15 cellular contexts compared by ENCODE assay signal in genomic region chr3:45667569-45667967, GRCh38. TPM values are rescaled to one million over a fixed set of nuclear protein-coding genes. Genes with fewer than 3 reads are reported as not detected.
A peak's percentile ranks its signal among the peaks of the same experiment; 100 is the strongest.
DNase-seq lines count a peak whose midpoint lies in the region; ATAC-seq and TF ChIP-seq lines count a peak whose summit lies in the region.
"Had no signal": no experiment of that assay in that cellular context is flagged by ENCODE, and none has a peak within 500 bp of the region (broad histone marks: within the 10 kb centered on the region; RNA-seq: fewer than 3 reads in every experiment).

No MANE protein-coding gene starts in this region.

- intact Hi-C loops in esophagus muscularis mucosa (cut with DNase I): loop anchor here (5.0 kb wide), 1 partner anchor 630 kb away; no protein-coding TSS in a partner anchor
- intact Hi-C loops in left colon (cut with DNase I, micrococcal nuclease): no loop called here

- peaks cover 0 to 40% (median 18%) of the 10 kb centered on the region in 4 donors for H3K36me3 ChIP-seq in esophagus muscularis mucosa
- H3K36me3 ChIP-seq: neural progenitor cell had no signal

- 86% methylated on average over 1 of the region's 1 CpG for WGBS in esophagus muscularis mucosa

- no peaks in the 10 kb centered on the region for H3K9me3 Mint-ChIP-seq in activated CD8-positive, alpha-beta memory T cell treated with anti-CD3 and anti-CD28 coated beads, Interleukin-2, amount 10 ng/mL, durations not matched to agents 7 days and 5 days (ENCODE audit: low read depth)
- H3K9me3 Mint-ChIP-seq in activated CD4-positive, alpha-beta memory T cell treated with anti-CD3 and anti-CD28 coated beads, Interleukin-2, amount 10 ng/mL, durations not matched to agents 7 days and 5 days: no peaks in the 10 kb centered on the region
- no peaks in the 10 kb centered on the region for H3K9me3 Mint-ChIP-seq in stimulated activated naive B cell treated with anti-CD40 and anti-IgM and Interleukin-4, amounts not matched to agents 10 μg/mL and 1 μg/mL and 100 μg/mL, for 72 hours
- H3K9me3 Mint-ChIP-seq: endodermal cell, neural progenitor cell had no signal

- ATAC-seq in activated CD8-positive, alpha-beta memory T cell treated with anti-CD3 and anti-CD28 coated beads, Interleukin-2, amount 10 ng/mL, durations not matched to agents 7 days and 5 days: no peak
- no peak for ATAC-seq in stimulated activated naive B cell treated with anti-CD40 and anti-IgM and Interleukin-4, amounts not matched to agents 10 μg/mL and 1 μg/mL and 100 μg/mL, for 72 hours (replicated peaks)
- ATAC-seq in left colon (no peak), GM18907 (IDR thresholded peaks at IDR 0.05; ENCODE audit: unreplicated experiment) (no peak)

- peak overlapping the region; percentile 46 to 74 (median 60) for H3K27ac ChIP-seq in esophagus muscularis mucosa (replicated peaks in 1 of 4)
- H3K27ac ChIP-seq: neural progenitor cell, testis had no signal

- peaks cover 40% of the 10 kb centered on the region for H3K36me3 Mint-ChIP-seq in activated CD8-positive, alpha-beta memory T cell treated with anti-CD3 and anti-CD28 coated beads, Interleukin-2, amount 10 ng/mL, durations not matched to agents 7 days and 5 days
- H3K36me3 Mint-ChIP-seq in activated CD4-positive, alpha-beta memory T cell treated with anti-CD3 and anti-CD28 coated beads, Interleukin-2, amount 10 ng/mL, durations not matched to agents 7 days and 5 days (ENCODE audit: low read depth): peaks cover 53% of the 10 kb centered on the region
- peaks cover 28 to 53% of the 10 kb centered on the region in 2 donors for H3K36me3 Mint-ChIP-seq in stimulated activated naive B cell treated with anti-CD40 and anti-IgM and Interleukin-4, amounts not matched to agents 10 μg/mL and 1 μg/mL and 100 μg/mL, for 72 hours

- no peaks in the 10 kb centered on the region for H3K27me3 Mint-ChIP-seq in activated CD8-positive, alpha-beta memory T cell treated with anti-CD3 and anti-CD28 coated beads, Interleukin-2, amount 10 ng/mL, durations not matched to agents 7 days and 5 days
- H3K27me3 Mint-ChIP-seq in activated CD4-positive, alpha-beta memory T cell treated with anti-CD3 and anti-CD28 coated beads, Interleukin-2, amount 10 ng/mL, durations not matched to agents 7 days and 5 days: no peaks in the 10 kb centered on the region
- no peaks in the 10 kb centered on the region for H3K27me3 Mint-ChIP-seq in stimulated activated naive B cell treated with anti-CD40 and anti-IgM and Interleukin-4, amounts not matched to agents 10 μg/mL and 1 μg/mL and 100 μg/mL, for 72 hours

- DNase-seq in activated CD8-positive, alpha-beta memory T cell treated with anti-CD3 and anti-CD28 coated beads, Interleukin-2, amount 10 ng/mL, durations not matched to agents 7 days and 5 days: no peak
- DNase-seq in activated CD8-positive, alpha-beta memory T cell treated with anti-CD3 and anti-CD28 coated beads, Interleukin-2, amount 50 U/mL, for 48 hours: no peak
- DNase-seq in activated CD4-positive, alpha-beta memory T cell treated with anti-CD3 and anti-CD28 coated beads, Interleukin-2, amount 10 ng/mL, durations not matched to agents 7 days and 5 days: no peak
- no peak for DNase-seq in esophagus muscularis mucosa (ENCODE audit: extremely low spot score)
- DNase-seq in stimulated activated naive B cell treated with anti-CD40 and anti-IgM and Interleukin-4, amounts not matched to agents 10 μg/mL and 1 μg/mL and 100 μg/mL, for 72 hours: no peak
- DNase-seq in NCI-H146 treated with DMSO at 0.1 percent for 48 hours (lab: John Stamatoyannopoulos, UW; ENCODE audit: unreplicated experiment): no peak
- DNase-seq in left colon: no peak
- DNase-seq: activated CD8-positive, alpha-beta memory T cell treated with anti-CD3 and anti-CD28 coated beads, Interleukin-2, amount 50 U/mL, for 4 hours; endodermal cell; NCI-H1694 treated with DMSO at 0.1 percent for 48 hours; NCI-H526 treated with DMSO at 0.1 percent for 48 hours; small intestine had no signal

- no peak for TF ChIP-seq CTCF in esophagus muscularis mucosa (IDR thresholded peaks at IDR 0.05)

- peak overlapping the region; percentile 68 for H3K27ac Mint-ChIP-seq in activated CD8-positive, alpha-beta memory T cell treated with anti-CD3 and anti-CD28 coated beads, Interleukin-2, amount 10 ng/mL, durations not matched to agents 7 days and 5 days
- H3K27ac Mint-ChIP-seq in activated CD4-positive, alpha-beta memory T cell treated with anti-CD3 and anti-CD28 coated beads, Interleukin-2, amount 10 ng/mL, durations not matched to agents 7 days and 5 days: peak overlapping the region; percentile 68
- H3K27ac Mint-ChIP-seq in stimulated activated naive B cell treated with anti-CD40 and anti-IgM and Interleukin-4, amounts not matched to agents 10 μg/mL and 1 μg/mL and 100 μg/mL, for 72 hours: peak overlapping the region; percentile 7
- H3K27ac Mint-ChIP-seq: endodermal cell, neural progenitor cell had no signal

- no peaks in the 10 kb centered on the region for H3K27me3 ChIP-seq in esophagus muscularis mucosa
- H3K27me3 ChIP-seq: neural progenitor cell, testis had no signal

- TF ChIP-seq EP300 in esophagus muscularis mucosa (IDR thresholded peaks at IDR 0.05): no peak

- H3K4me3 ChIP-seq in esophagus muscularis mucosa: no peak overlapping the region
- H3K4me3 ChIP-seq: neural progenitor cell, testis had no signal

- peaks cover 46 to 75% (median 71%) of the 10 kb centered on the region in 4 donors for H3K4me1 ChIP-seq in esophagus muscularis mucosa
- H3K4me1 ChIP-seq: neural progenitor cell had no signal

- no peak overlapping the region for H3K4me3 Mint-ChIP-seq in activated CD8-positive, alpha-beta memory T cell treated with anti-CD3 and anti-CD28 coated beads, Interleukin-2, amount 10 ng/mL, durations not matched to agents 7 days and 5 days
- no peak overlapping the region for H3K4me3 Mint-ChIP-seq in activated CD4-positive, alpha-beta memory T cell treated with anti-CD3 and anti-CD28 coated beads, Interleukin-2, amount 10 ng/mL, durations not matched to agents 7 days and 5 days
- H3K4me3 Mint-ChIP-seq in stimulated activated naive B cell treated with anti-CD40 and anti-IgM and Interleukin-4, amounts not matched to agents 10 μg/mL and 1 μg/mL and 100 μg/mL, for 72 hours: no peak overlapping the region
- H3K4me3 Mint-ChIP-seq: endodermal cell, neural progenitor cell had no signal

- no peaks in the 10 kb centered on the region for H3K9me3 ChIP-seq in esophagus muscularis mucosa
- H3K9me3 ChIP-seq: testis had no signal

- peaks cover 58% of the 10 kb centered on the region for H3K4me1 Mint-ChIP-seq in activated CD8-positive, alpha-beta memory T cell treated with anti-CD3 and anti-CD28 coated beads, Interleukin-2, amount 10 ng/mL, durations not matched to agents 7 days and 5 days
- H3K4me1 Mint-ChIP-seq in activated CD4-positive, alpha-beta memory T cell treated with anti-CD3 and anti-CD28 coated beads, Interleukin-2, amount 10 ng/mL, durations not matched to agents 7 days and 5 days: peaks cover 56% of the 10 kb centered on the region
- peaks cover 23 to 48% of the 10 kb centered on the region in 2 donors for H3K4me1 Mint-ChIP-seq in stimulated activated naive B cell treated with anti-CD40 and anti-IgM and Interleukin-4, amounts not matched to agents 10 μg/mL and 1 μg/mL and 100 μg/mL, for 72 hours

- no peak for TF ChIP-seq POLR2A in esophagus muscularis mucosa (IDR thresholded peaks at IDR 0.05; ENCODE audit: low read depth)

- CTCF ChIA-PET in activated CD8-positive, alpha-beta memory T cell treated with anti-CD3 and anti-CD28 coated beads, Interleukin-2, amount 10 ng/mL, durations not matched to agents 7 days and 5 days (lab: Charles Lee): interaction anchor here (1.3 to 5.0 kb wide), 8 partner anchors 9 to 631 kb away, joined by 3 to 29 read pairs (median 5); partner anchors contain the start of genes LIMD1 and SACM1L
- CTCF ChIA-PET in activated CD4-positive, alpha-beta memory T cell treated with anti-CD3 and anti-CD28 coated beads, Interleukin-2, amount 10 ng/mL, durations not matched to agents 7 days and 5 days (lab: Charles Lee): interaction anchor here (0.9 to 4.5 kb wide), 7 partner anchors 8 to 629 kb away, joined by 3 to 23 read pairs (median 3); partner anchors contain the start of gene SACM1L

- POLR2A ChIA-PET in activated CD4-positive, alpha-beta memory T cell treated with anti-CD3 and anti-CD28 coated beads, Interleukin-2, amount 10 ng/mL, durations not matched to agents 7 days and 5 days (lab: Charles Lee): interaction anchor here (1.3 to 3.3 kb wide), 4 partner anchors 20 to 70 kb away, joined by 3 to 20 read pairs (median 10); partner anchors contain the start of gene SACM1L

RNA-seq across cellular contexts. Expression of gene SACM1L, which starts 21.6 kb away (rescaled TPM):
- 10 to 100 TPM; 71.6 to 88.7 TPM for total RNA-seq in activated CD8-positive, alpha-beta memory T cell treated with anti-CD3 and anti-CD28 coated beads, Interleukin-2, amount 10 ng/mL, durations not matched to agents 7 days and 5 days
- 100 to 1,000 TPM; 101 to 103 TPM for total RNA-seq in activated CD4-positive, alpha-beta memory T cell treated with anti-CD3 and anti-CD28 coated beads, Interleukin-2, amount 10 ng/mL, durations not matched to agents 7 days and 5 days
- 10 to 100 TPM; 33.2 to 37.4 (median 36.2) TPM for total RNA-seq in esophagus muscularis mucosa
- total RNA-seq in left colon: 10 to 100 TPM; 53.1 to 53.9 TPM

Comparison
In these comparisons a context has a peak if more than half of its experiments do, and no peak if none do; other contexts are left out.
1. H3K27ac Mint-ChIP-seq: peak in every context shown above with its lines; median percentile 68 in activated CD8-positive, alpha-beta memory T cell treated with anti-CD3 and anti-CD28 coated beads, Interleukin-2, amount 10 ng/mL, durations not matched to agents 7 days and 5 days; 68 in activated CD4-positive, alpha-beta memory T cell treated with anti-CD3 and anti-CD28 coated beads, Interleukin-2, amount 10 ng/mL, durations not matched to agents 7 days and 5 days; 7 in stimulated activated naive B cell treated with anti-CD40 and anti-IgM and Interleukin-4, amounts not matched to agents 10 μg/mL and 1 μg/mL and 100 μg/mL, for 72 hours.